ENCODE assay signal across 19 cellular contexts in genomic region chr7:99196536-99197288, GRCh38. TPM values are rescaled to one million over a fixed set of nuclear protein-coding genes. Genes with fewer than 3 reads are reported as not detected.
DNase-seq lines count a peak whose midpoint lies in the region; ATAC-seq and TF ChIP-seq lines count a peak whose summit lies in the region.
"Had no signal": no experiment of that assay in that cellular context is flagged by ENCODE, and none has a peak within 500 bp of the region (broad histone marks: within the 10 kb centered on the region; RNA-seq: fewer than 3 reads in every experiment).

No MANE protein-coding gene starts in this region.

- no peak for ATAC-seq in GM23338
- ATAC-seq in mucosa of descending colon, result no peak
- ATAC-seq: activated T-cell treated with anti-CD3 and anti-CD28 coated beads, Interleukin-2, amount 50 U/mL, for 72 hours; Panc1 had no signal

- no peak overlapping the region for H2BK5ac ChIP-seq in mesendoderm (ENCODE audit: low read length)

- H3K9me3 ChIP-seq in stomach (peaks cover 0 to 21% (median 16%) of the 10 kb centered on the region in 4 donors), mucosa of descending colon (peaks cover 11% of the 10 kb centered on the region)

- H3K79me2 ChIP-seq in GM23338 (replicated peaks; ENCODE audit: insufficient read depth) (no peaks in the 10 kb centered on the region), mesendoderm (ENCODE audit: control insufficient read depth, insufficient read depth, low read length) (no peaks in the 10 kb centered on the region)

- no peak overlapping the region for H2AK5ac ChIP-seq in mesendoderm (ENCODE audit: low read length)

- TF ChIP-seq POLR2A in stomach (IDR thresholded peaks at IDR 0.05), result no peak

- H4K8ac ChIP-seq in mesendoderm (ENCODE audit: low read depth, low read length), result no peak overlapping the region

- peak overlapping the region; percentile 75; the same call in 1 of the 2 replicates for H2AFZ ChIP-seq in GM23338

- no peak overlapping the region for H3K9ac ChIP-seq in mesendoderm (ENCODE audit: low read length)

- no peak overlapping the region for H3K23ac ChIP-seq in mesendoderm (ENCODE audit: low read length)

- CTCF ChIA-PET in activated CD4-positive, alpha-beta memory T cell treated with anti-CD3 and anti-CD28 coated beads for 36 hours (lab: Charles Lee), result no interaction called here
- CTCF ChIA-PET in Calu3 (lab: Charles Lee), result no interaction called here

- no peak for TF ChIP-seq CTCF in GM23338 (conservative IDR thresholded peaks at IDR 0.05; ENCODE audit: low read depth in 2 of 2)
- no peak for TF ChIP-seq CTCF in stomach (IDR thresholded peaks at IDR 0.05)
- no peak for TF ChIP-seq CTCF in Calu3 (IDR thresholded peaks at IDR 0.05; ENCODE audit: unreplicated experiment)
- TF ChIP-seq CTCF in mucosa of descending colon (IDR thresholded peaks at IDR 0.05), result no peak

- H3K4me1 Mint-ChIP-seq in GM23338, result peaks cover 7% of the 10 kb centered on the region
- H3K4me1 Mint-ChIP-seq in activated CD4-positive, alpha-beta memory T cell treated with anti-CD3 and anti-CD28 coated beads for 36 hours (ENCODE audit: low read depth), result no peaks in the 10 kb centered on the region
- peaks cover 8% of the 10 kb centered on the region for H3K4me1 Mint-ChIP-seq in Calu3 (ENCODE audit: low read depth, unreplicated experiment)
- H3K4me1 Mint-ChIP-seq: CD4-positive, alpha-beta memory T cell had no signal

- no peak overlapping the region for H4K5ac ChIP-seq in mesendoderm (ENCODE audit: low read length)

- H3K27me3 ChIP-seq in GM23338 (ENCODE audit: insufficient read depth), result no peaks in the 10 kb centered on the region
- no peaks in the 10 kb centered on the region for H3K27me3 ChIP-seq in mesendoderm (ENCODE audit: insufficient read depth, low read length, poor library complexity)
- no peaks in the 10 kb centered on the region for H3K27me3 ChIP-seq in stomach
- H3K27me3 ChIP-seq: adrenal gland had no signal

- no peaks in the 10 kb centered on the region for H3K4me1 ChIP-seq in GM23338 (ENCODE audit: insufficient read depth)
- H3K4me1 ChIP-seq in mesendoderm (ENCODE audit: control insufficient read depth, low read depth, low read length), result no peaks in the 10 kb centered on the region
- peaks cover 0 to 3% (median 0%) of the 10 kb centered on the region in 4 donors for H3K4me1 ChIP-seq in stomach
- no peaks in the 10 kb centered on the region for H3K4me1 ChIP-seq in mucosa of descending colon (ENCODE audit: low read depth)
- H3K4me1 ChIP-seq: adrenal gland had no signal

- no peak overlapping the region; the same call in 1 of the 2 replicates for H3K27ac Mint-ChIP-seq in GM23338
- no peak overlapping the region for H3K27ac Mint-ChIP-seq in activated CD4-positive, alpha-beta memory T cell treated with anti-CD3 and anti-CD28 coated beads for 36 hours
- H3K27ac Mint-ChIP-seq in Calu3 (ENCODE audit: unreplicated experiment), result no peak overlapping the region
- H3K27ac Mint-ChIP-seq: activated T-cell treated with anti-CD3 and anti-CD28 coated beads, Interleukin-2, amount 50 U/mL, for 72 hours; CD4-positive, alpha-beta memory T cell had no signal

- DNase-seq in GM23338 (ENCODE audit: low spot score) (peak; percentile 13), NCI-H226 (peak; percentile 47), dermis blood vessel endothelial cell (peak; percentile 16), mesendoderm (peak; percentile 54), stomach (no peak), Calu3 (no peak), mucosa of descending colon (no peak)
- no peak for DNase-seq in activated CD4-positive, alpha-beta memory T cell treated with anti-CD3 and anti-CD28 coated beads for 36 hours
- DNase-seq: activated CD4-positive, alpha-beta T cell treated with anti-CD3 and anti-CD28 coated beads for 48 hours; activated T-cell treated with anti-CD3 and anti-CD28 coated beads, Interleukin-2, amount 50 U/mL, for 72 hours; adrenal gland; CD4-positive, alpha-beta memory T cell; NCI-H2227 treated with DMSO at 0.1 percent for 48 hours; nucleus accumbens; stimulated activated naive CD4-positive, alpha-beta T cell; T-helper 1 cell had no signal

- no peak overlapping the region for H3K4me3 Mint-ChIP-seq in GM23338
- no peak overlapping the region for H3K4me3 Mint-ChIP-seq in activated CD4-positive, alpha-beta memory T cell treated with anti-CD3 and anti-CD28 coated beads for 36 hours
- no peak overlapping the region for H3K4me3 Mint-ChIP-seq in Calu3 (ENCODE audit: low read depth, unreplicated experiment)
- H3K4me3 Mint-ChIP-seq: activated T-cell treated with anti-CD3 and anti-CD28 coated beads, Interleukin-2, amount 50 U/mL, for 72 hours; CD4-positive, alpha-beta memory T cell had no signal

- no peak overlapping the region for H3K4me3 ChIP-seq in GM23338
- H3K4me3 ChIP-seq in mesendoderm (ENCODE audit: low read length), result no peak overlapping the region
- no peak overlapping the region for H3K4me3 ChIP-seq in stomach
- no peak overlapping the region for H3K4me3 ChIP-seq in mucosa of descending colon
- H3K4me3 ChIP-seq: adrenal gland, coronary artery had no signal

- no peak overlapping the region for H3K18ac ChIP-seq in mesendoderm (ENCODE audit: low read length)

- TF ChIP-seq EP300 in stomach (IDR thresholded peaks at IDR 0.05), result no peak

- no peaks in the 10 kb centered on the region for H3F3A ChIP-seq in GM23338 (replicated peaks; ENCODE audit: low read depth)

- H3K27ac ChIP-seq in GM23338 (ENCODE audit: low read depth), result no peak overlapping the region
- no peak overlapping the region for H3K27ac ChIP-seq in mesendoderm (ENCODE audit: low read depth, low read length)
- H3K27ac ChIP-seq in stomach, result no peak overlapping the region
- H3K27ac ChIP-seq: adrenal gland, coronary artery had no signal

- no peaks in the 10 kb centered on the region for H3K36me3 ChIP-seq in GM23338 (ENCODE audit: insufficient read depth)
- H3K36me3 ChIP-seq in mesendoderm (ENCODE audit: control insufficient read depth, insufficient read depth, low read length), result no peaks in the 10 kb centered on the region
- no peaks in the 10 kb centered on the region for H3K36me3 ChIP-seq in stomach
- H3K36me3 ChIP-seq in mucosa of descending colon (ENCODE audit: low read depth), result no peaks in the 10 kb centered on the region
- H3K36me3 ChIP-seq: adrenal gland had no signal

- no peak overlapping the region for H3K4ac ChIP-seq in mesendoderm (ENCODE audit: low read depth, low read length)

- POLR2A ChIA-PET in activated CD4-positive, alpha-beta memory T cell treated with anti-CD3 and anti-CD28 coated beads for 36 hours (lab: Charles Lee), result no interaction called here

- H3K9me3 Mint-ChIP-seq in GM23338 (0 out of 3 replicates have a peak, but pooled peaks cover 2% of the 10 kb centered on the region), Calu3 (ENCODE audit: low read depth, unreplicated experiment) (peaks cover 2% of the 10 kb centered on the region)
- H3K9me3 Mint-ChIP-seq in activated CD4-positive, alpha-beta memory T cell treated with anti-CD3 and anti-CD28 coated beads for 36 hours, result peaks cover 22% of the 10 kb centered on the region

- intact Hi-C loops in activated CD4-positive, alpha-beta memory T cell treated with anti-CD3 and anti-CD28 coated beads for 36 hours (cut with micrococcal nuclease), result no loop called here
- intact Hi-C loops in stomach (cut with DNase I; ENCODE audit: low total_unique reads) (no loop called here), Calu3 (cut with micrococcal nuclease; ENCODE audit: unreplicated experiment) (no loop called here), mucosa of descending colon (cut with DNase I, micrococcal nuclease) (no loop called here)

- BruUV-seq in Calu3 (replicated peaks; lab: Mats Ljungman, UMichigan), result no TSS peak

- H3K27me3 Mint-ChIP-seq in GM23338 (ENCODE audit: insufficient read depth, low read depth, poor library complexity), result peaks cover 2% of the 10 kb centered on the region
- H3K27me3 Mint-ChIP-seq in activated CD4-positive, alpha-beta memory T cell treated with anti-CD3 and anti-CD28 coated beads for 36 hours, result no peaks in the 10 kb centered on the region
- no peaks in the 10 kb centered on the region for H3K27me3 Mint-ChIP-seq in Calu3 (ENCODE audit: unreplicated experiment)

- H3K56ac ChIP-seq in mesendoderm (ENCODE audit: low read length), result no peak overlapping the region

- H3K9me2 ChIP-seq in GM23338 (ENCODE audit: insufficient read depth), result no peaks in the 10 kb centered on the region

- no CpG with 5 or more reads among the region's 5 CpGs for WGBS in mesendoderm (ENCODE audit: extremely low coverage, insufficient coverage, low lambda C conversion rate)
- WGBS in stomach, 5 donors, result 67 to 75% (median 74%) methylated on average over 5 of the region's 5 CpGs

- no peak overlapping the region for H3K4me2 ChIP-seq in GM23338
- no peak overlapping the region for H3K4me2 ChIP-seq in mesendoderm (ENCODE audit: low read length)

- no peaks in the 10 kb centered on the region for H3K36me3 Mint-ChIP-seq in GM23338 (ENCODE audit: low read depth)
- H3K36me3 Mint-ChIP-seq in activated CD4-positive, alpha-beta memory T cell treated with anti-CD3 and anti-CD28 coated beads for 36 hours, result peaks cover 3% of the 10 kb centered on the region
- H3K36me3 Mint-ChIP-seq in Calu3 (ENCODE audit: insufficient read depth, unreplicated experiment), result peaks cover 7% of the 10 kb centered on the region

- H2BK15ac ChIP-seq in mesendoderm (replicated peaks; ENCODE audit: low read depth), result no peak overlapping the region

- no peak overlapping the region for H2BK120ac ChIP-seq in mesendoderm (ENCODE audit: low read depth, low read length)

- H3K79me1 ChIP-seq in mesendoderm (ENCODE audit: low read length), result no peaks in the 10 kb centered on the region

- no peaks in the 10 kb centered on the region for H4K20me1 ChIP-seq in GM23338 (replicated peaks; ENCODE audit: insufficient read depth)

RNA-seq across cellular contexts. Expression of gene KPNA7, which starts 11.2 kb away (rescaled TPM):
- not detected in 2 replicates for total RNA-seq in GM23338 (2014; rRNA removed; shearing (Covaris generic))
- polyA plus RNA-seq in GM23338 (2016; fragmentation: Nextera tagmentation; extraction: Ambion mirVana), result not detected in 2 replicates
- not detected in 2 replicates for total RNA-seq in dermis blood vessel endothelial cell
- not detected for polyA plus RNA-seq in mesendoderm (2013, experiment 1 of 2)
- polyA plus RNA-seq in mesendoderm (2013, experiment 2 of 2), result not detected
- total RNA-seq in activated CD4-positive, alpha-beta memory T cell treated with anti-CD3 and anti-CD28 coated beads for 36 hours, result not detected
- 1 to 10 TPM in 2 of 5 donors, not detected in 3; 1.5 to 4.5 TPM for total RNA-seq in stomach
- polyA plus RNA-seq in stomach, result 1 to 10 TPM in 1 of 3 donors, under 1 TPM in 2; 0.23 to 4.7 (median 0.62) TPM
- total RNA-seq in Calu3 (2022), result 3.0 and 3.3 TPM in 2 replicates
- total RNA-seq in mucosa of descending colon, result under 1 TPM; 0.16 to 0.43 (median 0.32) TPM
- total RNA-seq: adrenal gland; CD4-positive, alpha-beta memory T cell; urinary bladder had no signal
- polyA plus RNA-seq: CD4-positive, alpha-beta memory T cell had no signal

RNA-seq across cellular contexts. Expression of gene SMURF1, which starts 52.8 kb away (rescaled TPM):
- total RNA-seq in GM23338 (2014; rRNA removed; shearing (Covaris generic)), result 17.5 and 23.9 TPM in 2 replicates
- polyA plus RNA-seq in GM23338 (2016; fragmentation: Nextera tagmentation; extraction: Ambion mirVana), result 5.0 and 5.8 TPM in 2 replicates
- 18.9 and 21.6 TPM in 2 replicates for total RNA-seq in dermis blood vessel endothelial cell
- 17.7 TPM for polyA plus RNA-seq in mesendoderm (2013, experiment 1 of 2)
- polyA plus RNA-seq in mesendoderm (2013, experiment 2 of 2), result 16.5 TPM
- total RNA-seq in activated CD4-positive, alpha-beta memory T cell treated with anti-CD3 and anti-CD28 coated beads for 36 hours, result 10 to 100 TPM; 14.0 to 16.2 TPM
- 10 to 100 TPM; 28.6 to 46.8 (median 36.5) TPM for total RNA-seq in stomach
- 10 to 100 TPM in 1 of 3 donors, 1 to 10 TPM in 2; 8.0 to 14.8 (median 9.4) TPM for polyA plus RNA-seq in stomach
- 28.2 and 29.7 TPM in 2 replicates for total RNA-seq in Calu3 (2022)
- 10 to 100 TPM; 28.4 to 36.0 (median 31.2) TPM for total RNA-seq in mucosa of descending colon

Comparison
In these comparisons a context has a peak if more than half of its experiments do, and no peak if none do; other contexts are left out.
1. DNase-seq: peak in GM23338 (single experiment), NCI-H226 (single experiment), dermis blood vessel endothelial cell (single experiment) and mesendoderm (single experiment); none in activated CD4-positive, alpha-beta memory T cell treated with anti-CD3 and anti-CD28 coated beads for 36 hours (single experiment), stomach (single experiment), Calu3 (single experiment) and mucosa of descending colon (0 of 3).